9 cellular contexts compared by ENCODE assay signal in the genomic region with DNA sequence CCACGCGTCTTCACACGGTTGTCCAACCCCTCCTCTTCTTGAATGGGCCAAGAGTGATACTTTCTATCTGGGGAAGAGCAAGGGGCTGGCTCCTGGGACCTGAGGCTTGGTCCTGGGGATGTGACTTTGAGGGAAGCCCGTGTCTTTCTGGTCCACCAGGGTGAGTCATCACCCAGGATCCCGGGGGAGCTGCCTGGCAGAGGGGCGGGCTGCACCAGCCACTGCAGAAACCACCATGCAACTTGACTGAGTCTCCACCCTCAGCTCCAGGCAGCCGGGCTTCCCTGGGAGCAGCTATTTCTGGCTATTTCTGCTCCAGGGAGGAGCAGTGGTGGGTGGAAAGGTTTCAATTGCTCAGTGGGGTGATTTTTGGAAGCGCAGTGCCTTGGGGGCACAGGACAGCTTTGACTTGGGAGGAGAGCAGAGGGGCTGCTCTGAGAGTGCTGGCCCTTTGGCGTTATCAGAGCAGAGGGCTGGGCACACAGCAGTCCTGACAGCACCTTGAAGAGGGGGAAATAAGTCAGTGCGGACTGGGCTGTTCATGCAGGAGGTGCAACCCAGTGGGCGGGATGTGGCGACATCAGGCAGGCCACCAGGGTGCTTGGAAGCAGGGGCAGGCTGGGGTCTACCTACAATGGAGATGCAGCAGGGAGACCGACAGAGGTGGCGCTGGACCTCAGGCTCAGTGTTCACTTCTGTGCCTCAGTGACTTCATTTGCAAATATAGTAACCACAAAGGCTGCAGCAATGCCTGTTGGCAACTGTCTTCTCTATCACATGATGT. TPM values are rescaled to one million over a fixed set of nuclear protein-coding genes. Genes with fewer than 3 reads are reported as not detected.
DNase-seq lines count a peak whose midpoint lies in the region; ATAC-seq lines count a peak whose summit lies in the region.
"Had no signal": no experiment of that assay in that cellular context is flagged by ENCODE, and none has a peak within 500 bp of the region (broad histone marks: within the 10 kb centered on the region; RNA-seq: fewer than 3 reads in every experiment).

No MANE protein-coding gene starts in this region.

- H3K9me3 Mint-ChIP-seq in activated CD8-positive, alpha-beta T cell treated with anti-CD3 and anti-CD28 coated beads, Interleukin-2, amount 10 ng/mL, durations not matched to agents 7 days and 5 days (ENCODE audit: insufficient read depth), result no peaks in the 10 kb centered on the region

- CTCF ChIA-PET in activated CD8-positive, alpha-beta T cell treated with anti-CD3 and anti-CD28 coated beads, Interleukin-2, amount 10 ng/mL, durations not matched to agents 7 days and 5 days (lab: Charles Lee), result interaction anchor here (1.1 to 3.4 kb wide), 4 partner anchors 9 to 74 kb away, joined by 4 to 23 read pairs (median 9); no protein-coding TSS in a partner anchor

- ATAC-seq in HG02759 (IDR thresholded peaks at IDR 0.05; ENCODE audit: unreplicated experiment), result peak; percentile 33
- no peak for ATAC-seq in activated CD8-positive, alpha-beta T cell treated with anti-CD3 and anti-CD28 coated beads, Interleukin-2, amount 10 ng/mL, durations not matched to agents 7 days and 5 days

- peak overlapping the region; percentile 60 for H3K27ac Mint-ChIP-seq in activated CD8-positive, alpha-beta T cell treated with anti-CD3 and anti-CD28 coated beads, Interleukin-2, amount 10 ng/mL, durations not matched to agents 7 days and 5 days

- H3K36me3 Mint-ChIP-seq in activated CD8-positive, alpha-beta T cell treated with anti-CD3 and anti-CD28 coated beads, Interleukin-2, amount 10 ng/mL, durations not matched to agents 7 days and 5 days (ENCODE audit: low read depth), result peaks cover 45% of the 10 kb centered on the region

- no peak overlapping the region for H3K4me3 Mint-ChIP-seq in activated CD8-positive, alpha-beta T cell treated with anti-CD3 and anti-CD28 coated beads, Interleukin-2, amount 10 ng/mL, durations not matched to agents 7 days and 5 days

- no peaks in the 10 kb centered on the region for H3K27me3 Mint-ChIP-seq in activated CD8-positive, alpha-beta T cell treated with anti-CD3 and anti-CD28 coated beads, Interleukin-2, amount 10 ng/mL, durations not matched to agents 7 days and 5 days (ENCODE audit: low read depth)

- DNase-seq in ELR (ENCODE audit: low read depth) (peak; percentile 9), occipital lobe (lab: John Stamatoyannopoulos, UW) (peak; percentile 60), HuH-7.5 (ENCODE audit: low spot score) (no peak), AG08396 (ENCODE audit: low spot score) (no peak), NCI-H128 (lab: John Stamatoyannopoulos, UW; ENCODE audit: unreplicated experiment) (no peak)
- DNase-seq in activated CD8-positive, alpha-beta T cell treated with anti-CD3 and anti-CD28 coated beads, Interleukin-2, amount 10 ng/mL, durations not matched to agents 7 days and 5 days, result no peak
- DNase-seq: NCI-H1930, Right ventricle myocardium superior had no signal

- peaks cover 72% of the 10 kb centered on the region for H3K4me1 Mint-ChIP-seq in activated CD8-positive, alpha-beta T cell treated with anti-CD3 and anti-CD28 coated beads, Interleukin-2, amount 10 ng/mL, durations not matched to agents 7 days and 5 days (ENCODE audit: low read depth)

- POLR2A ChIA-PET in activated CD8-positive, alpha-beta T cell treated with anti-CD3 and anti-CD28 coated beads, Interleukin-2, amount 10 ng/mL, durations not matched to agents 7 days and 5 days (lab: Charles Lee), result interaction anchor here (1.1 to 1.7 kb wide), 2 partner anchors 9 to 12 kb away, joined by 3 read pairs; no protein-coding TSS in a partner anchor

RNA-seq across cellular contexts. Expression of a gene that starts 45.1 kb away (rescaled TPM):
- total RNA-seq in activated CD8-positive, alpha-beta T cell treated with anti-CD3 and anti-CD28 coated beads, Interleukin-2, amount 10 ng/mL, durations not matched to agents 7 days and 5 days, result 10 to 100 TPM; 24.9 to 25.6 TPM
- total RNA-seq in occipital lobe, result 1.7 TPM

Comparison
In these comparisons a context has a peak if more than half of its experiments do, and no peak if none do; other contexts are left out.
1. DNase-seq: peak in ELR (single experiment) and occipital lobe (single experiment); none in activated CD8-positive, alpha-beta T cell treated with anti-CD3 and anti-CD28 coated beads, Interleukin-2, amount 10 ng/mL, durations not matched to agents 7 days and 5 days (single experiment), HuH-7.5 (single experiment), AG08396 (single experiment) and NCI-H128 (single experiment).